ENCODE assay signal across 14 cellular contexts in the genomic region with DNA sequence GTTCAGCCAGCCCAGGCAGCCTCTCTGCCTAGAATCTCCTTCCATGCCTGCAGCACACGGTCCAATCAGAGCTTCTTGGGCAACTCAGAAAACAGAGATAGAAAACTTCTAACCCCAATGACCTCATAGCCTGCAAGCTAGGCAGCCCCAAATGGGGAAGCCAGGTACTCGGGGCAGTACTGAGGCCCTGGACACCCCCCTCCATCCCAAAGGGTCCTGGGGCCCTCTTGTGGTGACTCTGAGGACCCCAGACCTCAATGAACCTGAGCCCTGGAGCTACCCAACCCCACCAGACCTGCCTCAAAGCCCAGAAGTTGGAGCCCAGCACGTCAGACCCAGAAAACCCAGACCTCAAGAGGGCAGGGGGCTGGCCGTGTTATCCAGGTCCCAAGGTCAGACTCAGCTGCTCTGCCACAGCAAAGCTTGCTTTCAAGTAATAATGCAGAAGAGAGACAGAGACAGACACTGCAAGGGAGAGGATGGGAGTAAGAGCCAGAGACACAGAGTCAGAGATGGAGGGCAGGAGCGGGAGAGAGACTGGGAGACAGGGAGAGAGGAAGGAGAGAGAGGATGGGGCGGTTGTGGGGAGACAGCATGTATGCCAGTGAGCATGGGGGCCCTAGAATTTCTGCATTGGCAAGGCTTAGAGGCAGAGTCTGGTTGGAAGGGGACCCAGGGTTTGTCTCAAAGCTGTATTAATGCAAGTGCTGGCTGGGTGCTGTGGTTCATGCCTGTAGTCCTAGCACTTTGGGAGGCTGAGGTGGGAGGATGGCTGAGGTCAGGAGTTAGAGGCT. TPM values are rescaled to one million over a fixed set of nuclear protein-coding genes. Genes with fewer than 3 reads are reported as not detected.
DNase-seq lines count a peak whose midpoint lies in the region; ATAC-seq and TF ChIP-seq lines count a peak whose summit lies in the region.
"Had no signal": no experiment of that assay in that cellular context is flagged by ENCODE, and none has a peak within 500 bp of the region (broad histone marks: within the 10 kb centered on the region; RNA-seq: fewer than 3 reads in every experiment).

No MANE protein-coding gene starts in this region.

- H3K9me3 ChIP-seq in WERI-Rb-1 (ENCODE audit: severe bottlenecking) (no peaks in the 10 kb centered on the region), mesenchymal stem cell (ENCODE audit: control insufficient read depth, low read length) (no peaks in the 10 kb centered on the region)
- H3K9me3 ChIP-seq: right atrium auricular region, thoracic aorta had no signal

- no peak overlapping the region for H2AK5ac ChIP-seq in mesenchymal stem cell (ENCODE audit: low read length, severe bottlenecking)

- no peak overlapping the region for H3K9ac ChIP-seq in mesenchymal stem cell (ENCODE audit: low read length)

- peaks cover 4% of the 10 kb centered on the region for H3K79me1 ChIP-seq in mesenchymal stem cell (replicated peaks; ENCODE audit: low read length, poor library complexity, severe bottlenecking)

- H3K27me3 ChIP-seq in WERI-Rb-1 (ENCODE audit: insufficient read depth, low read depth, severe bottlenecking) (no peaks in the 10 kb centered on the region), mesenchymal stem cell (ENCODE audit: control insufficient read depth in 1 of 2, insufficient read depth in 1 of 2, low read length in 2 of 2) (no peaks in the 10 kb centered on the region)
- H3K27me3 ChIP-seq: right atrium auricular region had no signal

- no peak overlapping the region for H3K4ac ChIP-seq in mesenchymal stem cell (ENCODE audit: low read depth in 1 of 2, low read length in 2 of 2)

- 88% methylated on average over 6 of the region's 6 CpGs for WGBS in mesenchymal stem cell

- ATAC-seq in left colon (no peak), HG03139 (IDR thresholded peaks at IDR 0.05; ENCODE audit: unreplicated experiment) (no peak)
- ATAC-seq: activated CD4-positive, CD25-positive, alpha-beta regulatory T cell treated with anti-CD3 and anti-CD28 coated beads, Interleukin-2, amount 50 U/mL, for 24 hours had no signal

- H3K14ac ChIP-seq in mesenchymal stem cell (ENCODE audit: low read length in 2 of 2) = no peak overlapping the region

- no peak overlapping the region for H2BK5ac ChIP-seq in mesenchymal stem cell (ENCODE audit: low read depth, low read length, poor library complexity, severe bottlenecking)

- no peak overlapping the region for H2BK120ac ChIP-seq in mesenchymal stem cell (ENCODE audit: low read depth, low read length)

- H3K27ac Mint-ChIP-seq in HFFc6 = no peak overlapping the region; the same call in 1 of the 2 replicates
- H3K27ac Mint-ChIP-seq in nephron = peak overlapping the region; percentile 45 to 87 (median 56)

- DNase-seq in DMS 273 (lab: John Stamatoyannopoulos, UW; ENCODE audit: unreplicated experiment) (peak; percentile 22), DMS 273 treated with DMSO at 0.1 percent for 48 hours (lab: John Stamatoyannopoulos, UW) (no peak), HFFc6 (no peak), WERI-Rb-1 (peak; percentile 59), mesenchymal stem cell (no peak), left colon (no peak)
- DNase-seq: Calu3, KBM-7 had no signal

- H3K27me3 Mint-ChIP-seq in HFFc6 (ENCODE audit: insufficient read depth) = peaks cover 4% of the 10 kb centered on the region
- peaks cover 3% of the 10 kb centered on the region for H3K27me3 Mint-ChIP-seq in nephron (ENCODE audit: low read depth)

- no peak overlapping the region for H2BK12ac ChIP-seq in mesenchymal stem cell (ENCODE audit: low read length in 2 of 2)

- H2AFZ ChIP-seq in mesenchymal stem cell (ENCODE audit: low read depth, low read length) = no peak overlapping the region

- no peak overlapping the region for H4K91ac ChIP-seq in mesenchymal stem cell (ENCODE audit: low read length)

- H3K4me3 Mint-ChIP-seq in HFFc6 (no peak overlapping the region), nephron (no peak overlapping the region)

- H3K23ac ChIP-seq in mesenchymal stem cell (ENCODE audit: low read length in 2 of 2) = no peak overlapping the region

- peak; percentile 12; the same call in 1 of the 2 replicates for TF ChIP-seq CTCF in HFFc6 (IDR thresholded peaks at IDR 0.05)
- peak; percentile 65 for TF ChIP-seq CTCF in WERI-Rb-1 (IDR thresholded peaks at IDR 0.05; ENCODE audit: low read depth, low read length)
- no peak for TF ChIP-seq CTCF in nephron (IDR thresholded peaks at IDR 0.05; ENCODE audit: unreplicated experiment in 3 of 3)

- H3K36me3 ChIP-seq in WERI-Rb-1 (no peaks in the 10 kb centered on the region), mesenchymal stem cell (ENCODE audit: control insufficient read depth in 1 of 2, insufficient read depth in 2 of 2, low read depth in 1 of 2, low read length in 2 of 2) (peaks cover 12 to 24% of the 10 kb centered on the region in 2 experiments)
- H3K36me3 ChIP-seq: right atrium auricular region, thoracic aorta had no signal

- H3K4me1 ChIP-seq in mesenchymal stem cell (ENCODE audit: control insufficient read depth, insufficient read depth, low read depth, low read length) = peaks cover 19% of the 10 kb centered on the region
- H3K4me1 ChIP-seq: right atrium auricular region had no signal

- intact Hi-C loops in left colon (cut with DNase I, micrococcal nuclease) = no loop called here

- no peak overlapping the region for H3K4me2 ChIP-seq in mesenchymal stem cell (ENCODE audit: low read length, poor library complexity, severe bottlenecking)

- H4K8ac ChIP-seq in mesenchymal stem cell (ENCODE audit: low read length) = no peak overlapping the region

- H3K4me1 Mint-ChIP-seq in HFFc6 (ENCODE audit: low read depth) = no peaks in the 10 kb centered on the region
- peaks cover 60% of the 10 kb centered on the region for H3K4me1 Mint-ChIP-seq in nephron

- no peak overlapping the region for H2BK15ac ChIP-seq in mesenchymal stem cell (ENCODE audit: low read depth, poor library complexity, severe bottlenecking)

- H3K27ac ChIP-seq in WERI-Rb-1 (no peak overlapping the region), mesenchymal stem cell (ENCODE audit: low read length, poor library complexity, severe bottlenecking) (no peak overlapping the region)
- H3K27ac ChIP-seq: 22Rv1, right atrium auricular region, thoracic aorta had no signal

- H3K36me3 Mint-ChIP-seq in HFFc6 (ENCODE audit: low read depth) = peaks cover 10% of the 10 kb centered on the region; the same call in 1 of the 2 replicates
- peaks cover 4% of the 10 kb centered on the region for H3K36me3 Mint-ChIP-seq in nephron (ENCODE audit: low read depth)

- H3K4me3 ChIP-seq in WERI-Rb-1 (ENCODE audit: low read depth, low read length) (no peak overlapping the region), mesenchymal stem cell (ENCODE audit: insufficient read depth in 1 of 2, low read depth in 1 of 2, low read length in 2 of 2) (no peak overlapping the region)
- H3K4me3 ChIP-seq: right atrium auricular region, thoracic aorta had no signal

- no peak overlapping the region for H3K18ac ChIP-seq in mesenchymal stem cell (ENCODE audit: low read depth in 1 of 2, low read length in 2 of 2)

- no peaks in the 10 kb centered on the region for H3K9me3 Mint-ChIP-seq in HFFc6
- H3K9me3 Mint-ChIP-seq in nephron = no peaks in the 10 kb centered on the region

RNA-seq across cellular contexts. Expression of gene SERTAD2, which starts 28.2 kb away (rescaled TPM):
- total RNA-seq in HFFc6 (2021; fragmentation: NEBNext Ultra II Directional; extraction: Animal tissue kit (Norgen Biotek cat#: 25700)) = 10 to 100 TPM; 22.2 to 33.9 (median 29.1) TPM
- polyA plus RNA-seq in mesenchymal stem cell (2013, experiment 1 of 2) = 18.5 TPM
- 16.0 TPM for polyA plus RNA-seq in mesenchymal stem cell (2013, experiment 2 of 2)
- total RNA-seq in left colon = 10 to 100 TPM; 16.0 to 20.5 TPM

Comparison
In these comparisons a context has a peak if more than half of its experiments do, and no peak if none do; other contexts are left out.
1. DNase-seq: peak in DMS 273 (single experiment) and WERI-Rb-1 (single experiment); none in DMS 273 treated with DMSO at 0.1 percent for 48 hours (single experiment), HFFc6 (single experiment), mesenchymal stem cell (single experiment) and left colon (0 of 2).
2. CTCF ChIP-seq: peak in HFFc6 (single experiment) and WERI-Rb-1 (single experiment); none in nephron (0 of 3).